5 cellular contexts compared by ENCODE assay signal in the genomic region with DNA sequence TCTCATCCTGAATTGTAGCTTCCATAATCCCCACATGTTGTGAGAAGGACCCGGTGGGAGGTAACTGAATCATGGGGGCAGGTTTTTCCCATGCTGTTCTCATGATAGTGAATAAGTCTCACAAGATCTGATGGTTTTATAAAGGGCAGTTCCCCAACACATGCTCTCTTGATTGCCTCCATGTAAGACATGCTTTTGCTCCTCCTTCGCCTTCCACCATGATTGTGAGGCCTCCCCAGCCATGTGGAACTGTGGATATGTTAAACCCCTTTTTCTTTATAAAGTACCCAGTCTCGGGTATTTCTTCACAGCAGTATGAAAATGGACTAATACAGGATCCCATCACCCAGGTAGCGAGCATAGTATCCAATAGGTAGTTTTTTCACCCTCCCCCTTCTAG. TPM values are rescaled to one million over a fixed set of nuclear protein-coding genes. Genes with fewer than 3 reads are reported as not detected.
"Had no signal": no experiment of that assay in that cellular context is flagged by ENCODE, and none has a peak within 500 bp of the region (broad histone marks: within the 10 kb centered on the region; RNA-seq: fewer than 3 reads in every experiment).

No MANE protein-coding gene starts in this region.

RNA-seq across cellular contexts. Expression of a gene that starts 43.2 kb away (rescaled TPM):
- total RNA-seq: Right ventricle myocardium inferior, Right ventricle myocardium superior, SJSA1, SK-MEL-5 had no signal
- polyA plus RNA-seq: SK-N-SH had no signal
